7 cellular contexts compared by ENCODE assay signal in genomic region chr7:130960208-130960988, GRCh38.
DNase-seq lines count a peak whose midpoint lies in the region; ATAC-seq and TF ChIP-seq lines count a peak whose summit lies in the region.

No MANE protein-coding gene starts in this region.

- H3K27ac Mint-ChIP-seq in endothelial cell (ENCODE audit: unreplicated experiment): no peak overlapping the region

- no peaks in the 10 kb centered on the region for H3K9me3 Mint-ChIP-seq in endothelial cell (ENCODE audit: unreplicated experiment)

- H3K4me3 Mint-ChIP-seq in endothelial cell (ENCODE audit: unreplicated experiment): no peak overlapping the region

- no peaks in the 10 kb centered on the region for H3K27me3 ChIP-seq in skeletal muscle tissue (ENCODE audit: control insufficient read depth in 3 of 3, insufficient read depth in 3 of 3, low read length in 3 of 3)

- no peak for TF ChIP-seq CTCF in endothelial cell (IDR thresholded peaks at IDR 0.05; ENCODE audit: unreplicated experiment)

- H3K9me3 ChIP-seq in skeletal muscle tissue (ENCODE audit: control insufficient read depth in 3 of 3, low read length in 3 of 3): no peaks in the 10 kb centered on the region

- H3K36me3 ChIP-seq in skeletal muscle tissue (ENCODE audit: control insufficient read depth in 3 of 3, insufficient read depth in 3 of 3, low read length in 3 of 3): peaks cover 0 to 12% (median 8%) of the 10 kb centered on the region in 3 donors

- peaks cover 6% of the 10 kb centered on the region for H3K4me1 Mint-ChIP-seq in endothelial cell (ENCODE audit: unreplicated experiment)

- DNase-seq in T-helper 22 cell (ENCODE audit: low read depth) (peak; percentile 45), fibroblast of gingiva (ENCODE audit: low read depth) (peak; percentile 97), NCI-H510A (lab: John Stamatoyannopoulos, UW) (no peak), endothelial cell (ENCODE audit: low spot score) (no peak)

- no peak overlapping the region for H3K9ac ChIP-seq in skeletal muscle tissue (ENCODE audit: low read depth in 1 of 3, low read length in 3 of 3)

- ATAC-seq in GM18498 (IDR thresholded peaks at IDR 0.05; ENCODE audit: unreplicated experiment): peak; percentile 38
- peak; percentile 24 for ATAC-seq in HG03439 (IDR thresholded peaks at IDR 0.05; ENCODE audit: unreplicated experiment)

- H3K36me3 Mint-ChIP-seq in endothelial cell (ENCODE audit: low read depth, unreplicated experiment): no peaks in the 10 kb centered on the region

- H3K27me3 Mint-ChIP-seq in endothelial cell (ENCODE audit: unreplicated experiment): no peaks in the 10 kb centered on the region

- H3K27ac ChIP-seq in skeletal muscle tissue (ENCODE audit: low read depth, low read length): peak overlapping the region; percentile 37

- no peak overlapping the region for H3K4me3 ChIP-seq in skeletal muscle tissue (ENCODE audit: low read length in 3 of 3)

- peaks cover 8 to 20% (median 18%) of the 10 kb centered on the region in 3 donors for H3K4me1 ChIP-seq in skeletal muscle tissue (ENCODE audit: control insufficient read depth in 3 of 3, insufficient read depth in 3 of 3, low read length in 3 of 3)

Comparison
In these comparisons a context has a peak if more than half of its experiments do, and no peak if none do; other contexts are left out.
1. DNase-seq: peak in T-helper 22 cell (single experiment) and fibroblast of gingiva (single experiment); none in NCI-H510A (single experiment) and endothelial cell (single experiment).